ENCODE assay signal across 8 cellular contexts in genomic region chr11:2929511-2929879, GRCh38. TPM values are rescaled to one million over a fixed set of nuclear protein-coding genes. Genes with fewer than 3 reads are reported as not detected.
DNase-seq lines count a peak whose midpoint lies in the region; ATAC-seq and TF ChIP-seq lines count a peak whose summit lies in the region.

No MANE protein-coding gene starts in this region.

- H3K4me1 ChIP-seq in cardiac muscle cell (ENCODE audit: low read depth) (peaks cover 7% of the 10 kb centered on the region), skeletal muscle satellite cell (ENCODE audit: control insufficient read depth, insufficient read depth, low read length) (peaks cover 43% of the 10 kb centered on the region)

- H3K4me3 ChIP-seq in AG10803 (ENCODE audit: low read length) (peak overlapping the region; percentile 59), cardiac muscle cell (peak overlapping the region; percentile 26), skeletal muscle satellite cell (ENCODE audit: low read length) (peak overlapping the region; percentile 72)

- peaks cover 30% of the 10 kb centered on the region for H3K27me3 Mint-ChIP-seq in activated T-cell treated with anti-CD3 and anti-CD28 coated beads, Interleukin-2, amount 50 U/mL, for 24 hours

- peak overlapping the region; percentile 87 for H3K4me2 ChIP-seq in skeletal muscle satellite cell (ENCODE audit: low read length)

- H3K27ac Mint-ChIP-seq in activated T-cell treated with anti-CD3 and anti-CD28 coated beads, Interleukin-2, amount 50 U/mL, for 24 hours: no peak overlapping the region

- H3K36me3 ChIP-seq in cardiac muscle cell (no peaks in the 10 kb centered on the region), skeletal muscle satellite cell (ENCODE audit: insufficient read depth, low read length) (no peaks in the 10 kb centered on the region)

- no peak overlapping the region for H3K27ac ChIP-seq in cardiac muscle cell

- no peak for ATAC-seq in GM21825 (IDR thresholded peaks at IDR 0.05; ENCODE audit: unreplicated experiment)

- no peaks in the 10 kb centered on the region for H3K9me3 ChIP-seq in cardiac muscle cell (ENCODE audit: low read depth)
- no peaks in the 10 kb centered on the region for H3K9me3 ChIP-seq in skeletal muscle satellite cell (replicated peaks; ENCODE audit: low read length)

- H3K9ac ChIP-seq in skeletal muscle satellite cell (ENCODE audit: low read depth, low read length): peak overlapping the region; percentile 83

- H3K4me3 Mint-ChIP-seq in activated T-cell treated with anti-CD3 and anti-CD28 coated beads, Interleukin-2, amount 50 U/mL, for 24 hours: peak overlapping the region; percentile 74

- TF ChIP-seq CTCF in AG10803 (conservative IDR thresholded peaks at IDR 0.05; ENCODE audit: low read length) (no peak), cardiac muscle cell (IDR thresholded peaks at IDR 0.05; ENCODE audit: low read depth, low read length) (no peak)

- peaks cover 64% of the 10 kb centered on the region for H3K27me3 ChIP-seq in cardiac muscle cell
- H3K27me3 ChIP-seq in skeletal muscle satellite cell (ENCODE audit: control insufficient read depth, insufficient read depth, low read length): no peaks in the 10 kb centered on the region

- H3K4me1 Mint-ChIP-seq in activated T-cell treated with anti-CD3 and anti-CD28 coated beads, Interleukin-2, amount 50 U/mL, for 24 hours (ENCODE audit: low read depth): peaks cover 34% of the 10 kb centered on the region

- peak; percentile 72 for DNase-seq in AG10803 (ENCODE audit: low read depth)
- DNase-seq in HuH-7 (ENCODE audit: low spot score): peak; percentile 80
- peak; percentile 73 for DNase-seq in activated T-cell treated with anti-CD3 and anti-CD28 coated beads, Interleukin-2, amount 50 U/mL, for 24 hours
- peak in 1 of 2 donors; percentile 76 for DNase-seq in cardiac muscle cell (ENCODE audit: low read depth in 1 of 2, low spot score in 1 of 2)
- DNase-seq in NCI-H774 (lab: John Stamatoyannopoulos, UW): no peak
- DNase-seq in iPS-NIHi11 (ENCODE audit: low spot score): no peak

- no peaks in the 10 kb centered on the region for H3K9me3 Mint-ChIP-seq in activated T-cell treated with anti-CD3 and anti-CD28 coated beads, Interleukin-2, amount 50 U/mL, for 24 hours

- no peaks in the 10 kb centered on the region for H3K36me3 Mint-ChIP-seq in activated T-cell treated with anti-CD3 and anti-CD28 coated beads, Interleukin-2, amount 50 U/mL, for 24 hours (ENCODE audit: low read depth)

RNA-seq across cellular contexts. Expression of gene PHLDA2, which starts 0.3 kb away (rescaled TPM):
- total RNA-seq in cardiac muscle cell: 1.1 TPM in 1 of 2 replicates, not detected in the other
- 0.73 and 3.8 TPM in 2 replicates for polyA plus RNA-seq in cardiac muscle cell
- 11.8 and 15.5 TPM in 2 replicates for total RNA-seq in skeletal muscle satellite cell (2012; rRNA removed)

RNA-seq across cellular contexts. Expression of gene CDKN1C, which starts 43.9 kb away (rescaled TPM):
- total RNA-seq in cardiac muscle cell: 108 and 127 TPM in 2 replicates
- 64.6 and 96.7 TPM in 2 replicates for polyA plus RNA-seq in cardiac muscle cell
- total RNA-seq in skeletal muscle satellite cell (2012; rRNA removed): 0.51 and 1.3 TPM in 2 replicates

Comparison
In these comparisons a context has a peak if more than half of its experiments do, and no peak if none do; other contexts are left out.
1. DNase-seq: peak in AG10803 (single experiment), HuH-7 (single experiment) and activated T-cell treated with anti-CD3 and anti-CD28 coated beads, Interleukin-2, amount 50 U/mL, for 24 hours (single experiment); none in NCI-H774 (single experiment) and iPS-NIHi11 (single experiment).
2. Peak in every context shown above with its lines, with median percentiles within 50 percentile points of each other: H3K4me3 ChIP-seq.